ENCODE assay signal across 21 cellular contexts in the genomic region with DNA sequence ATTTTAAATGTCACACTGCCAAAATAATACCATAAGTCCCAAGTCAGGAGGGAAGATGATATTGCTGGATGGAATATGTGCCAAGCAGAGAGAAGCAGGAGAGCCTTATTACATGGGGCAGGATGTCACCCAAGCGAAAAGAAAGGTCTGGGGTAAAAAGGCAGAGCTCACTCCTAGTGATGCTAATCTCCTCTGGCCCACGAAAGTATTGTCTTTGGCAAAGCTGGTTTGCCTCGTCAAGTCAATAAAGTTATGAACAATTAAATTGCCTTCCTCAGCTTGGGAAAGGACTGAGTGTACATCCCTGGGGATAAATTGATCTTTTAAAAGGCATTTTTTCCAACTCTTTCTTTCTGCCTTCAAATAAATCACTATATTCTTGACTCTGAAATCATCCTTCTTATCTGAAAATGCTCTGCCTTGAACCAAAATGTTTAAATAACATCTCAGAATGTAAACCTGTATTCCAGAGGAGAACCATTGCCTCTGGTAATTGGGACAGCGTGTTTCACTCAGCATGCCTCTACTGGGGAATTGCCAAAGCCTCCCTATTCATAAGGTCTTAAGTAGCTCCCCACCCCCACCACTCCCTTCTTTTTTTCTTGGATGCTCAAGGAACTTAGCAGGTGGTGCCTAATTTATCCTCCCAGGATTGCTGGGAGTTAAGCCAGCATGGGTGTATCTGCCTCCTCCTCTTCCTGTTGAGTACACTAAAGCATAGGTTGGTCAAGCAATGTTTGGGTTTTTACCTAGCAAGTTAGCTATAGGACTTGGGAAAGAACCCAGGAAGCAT.
DNase-seq lines count a peak whose midpoint lies in the region; ATAC-seq, FAIRE-seq and TF ChIP-seq lines count a peak whose summit lies in the region.
"Had no signal": no experiment of that assay in that cellular context is flagged by ENCODE, and none has a peak within 500 bp of the region (broad histone marks: within the 10 kb centered on the region; RNA-seq: fewer than 3 reads in every experiment).

No MANE protein-coding gene starts in this region.

- H3K36me3 Mint-ChIP-seq in WTC11: no peaks in the 10 kb centered on the region

- peak; percentile 86 for ATAC-seq in WTC11
- ATAC-seq: T-helper 17 cell had no signal

- H3K27ac ChIP-seq in neuronal stem cell (replicated peaks; ENCODE audit: low read length): no peak overlapping the region
- H3K27ac ChIP-seq: C4-2B, KMS-11, SK-N-MC had no signal

- H3K4me2 ChIP-seq in neuronal stem cell (ENCODE audit: insufficient read depth, low read length, poor library complexity, severe bottlenecking): no peak overlapping the region
- H3K4me2 ChIP-seq: KMS-11 had no signal

- no peak overlapping the region for H2AFZ ChIP-seq in neuronal stem cell (ENCODE audit: low read length)

- no peak overlapping the region for H3K27ac Mint-ChIP-seq in WTC11
- H3K27ac Mint-ChIP-seq: T-helper 17 cell had no signal

- H2BK5ac ChIP-seq in neuronal stem cell (ENCODE audit: low read length): no peak overlapping the region

- no peaks in the 10 kb centered on the region for H3K79me1 ChIP-seq in neuronal stem cell (ENCODE audit: low read depth, low read length)

- no CpG with 5 or more reads among the region's 4 CpGs for WGBS in neuronal stem cell (ENCODE audit: extremely low coverage in 2 of 2, insufficient read length in 2 of 2, insufficient replicate concordance in 1 of 2), 2 donors

- H3K4me3 ChIP-seq in neuronal stem cell (ENCODE audit: low read length in 2 of 2): no peak overlapping the region
- H3K4me3 ChIP-seq: SK-N-MC had no signal

- peak; percentile 6 for FAIRE-seq in D721Med (lab: Jason Lieb, UNC)
- FAIRE-seq: A204.1, GM12891 had no signal

- no peak overlapping the region for H3K4ac ChIP-seq in neuronal stem cell (ENCODE audit: low read length)

- no peak for DNase-seq in D721Med (ENCODE audit: insufficient read length, low spot score)
- DNase-seq in NCI-H446 treated with DMSO at 0.1 percent for 48 hours (lab: John Stamatoyannopoulos, UW): peak; percentile 72
- DNase-seq in WTC11 (ENCODE audit: low spot score): no peak
- DNase-seq in neuronal stem cell (ENCODE audit: low spot score): peak; percentile 20
- DNase-seq in pons (ENCODE audit: low spot score): no peak
- no peak for DNase-seq in NCI-H526 treated with DMSO at 0.1 percent for 48 hours (lab: John Stamatoyannopoulos, UW)
- no peak for DNase-seq in cerebellar cortex (ENCODE audit: low spot score)
- DNase-seq: DMS79 treated with DMSO at 0.1 percent for 48 hours, IMR-90, NCI-H1092 treated with DMSO at 0.1 percent for 48 hours, NCI-H146, NCI-H2029 treated with DMSO at 0.1 percent for 48 hours, NCI-H2171 treated with DMSO at 0.1 percent for 48 hours, SHP77 treated with DMSO at 0.1 percent for 48 hours, SW 1271, T-helper 17 cell had no signal

- H3K36me3 ChIP-seq in neuronal stem cell (replicated peaks in 1 of 2; ENCODE audit: control insufficient read depth in 2 of 2, insufficient read depth in 2 of 2, low read length in 2 of 2): no peaks in the 10 kb centered on the region

- H2BK12ac ChIP-seq in neuronal stem cell (ENCODE audit: low read length): no peak overlapping the region

- H3K4me1 Mint-ChIP-seq in WTC11: peaks cover 10% of the 10 kb centered on the region
- H3K4me1 Mint-ChIP-seq: T-helper 17 cell had no signal

- no peak overlapping the region for H2BK15ac ChIP-seq in neuronal stem cell (ENCODE audit: low read length)

- no peak overlapping the region for H4K91ac ChIP-seq in neuronal stem cell (ENCODE audit: low read depth, low read length, poor library complexity)

- H3K23ac ChIP-seq in neuronal stem cell (ENCODE audit: low read depth, low read length, poor library complexity): no peak overlapping the region

- CTCF ChIA-PET in WTC11 (lab: Charles Lee): interaction anchor here (1.0 to 1.3 kb wide), 3 partner anchors 9 to 219 kb away, joined by 3 to 4 read pairs (median 4); no protein-coding TSS in a partner anchor

- POLR2A ChIA-PET in WTC11 (lab: Charles Lee): no interaction called here

- H4K8ac ChIP-seq in neuronal stem cell (ENCODE audit: low read depth, low read length): no peak overlapping the region

- no peak overlapping the region for H3K14ac ChIP-seq in neuronal stem cell (ENCODE audit: low read length)

- H3K4me3 Mint-ChIP-seq in WTC11: no peak overlapping the region
- H3K4me3 Mint-ChIP-seq: T-helper 17 cell had no signal

- no peak overlapping the region for H3K9ac ChIP-seq in neuronal stem cell (ENCODE audit: low read depth, low read length, poor library complexity)
- H3K9ac ChIP-seq: KMS-11 had no signal

- H3K9me3 Mint-ChIP-seq in WTC11: peaks cover 13% of the 10 kb centered on the region

- H3K27me3 Mint-ChIP-seq in WTC11 (ENCODE audit: low read depth): no peaks in the 10 kb centered on the region

- H3K18ac ChIP-seq in neuronal stem cell (ENCODE audit: low read length): no peak overlapping the region

- H2AK5ac ChIP-seq in neuronal stem cell (ENCODE audit: low read depth, low read length): no peak overlapping the region

- TF ChIP-seq CTCF in D721Med (IDR thresholded peaks at IDR 0.05; ENCODE audit: insufficient read depth, missing control alignments): no peak
- TF ChIP-seq CTCF in WTC11 (IDR thresholded peaks at IDR 0.05): no peak

- peaks cover 0 to 8% of the 10 kb centered on the region in 2 donors for H3K4me1 ChIP-seq in neuronal stem cell (ENCODE audit: control insufficient read depth in 2 of 2, insufficient read depth in 1 of 2, low read depth in 1 of 2, low read length in 2 of 2)

- no peaks in the 10 kb centered on the region for H3K27me3 ChIP-seq in neuronal stem cell (ENCODE audit: control insufficient read depth in 3 of 3, insufficient read depth in 3 of 3, low read depth in 1 of 3, low read length in 3 of 3)

- no peaks in the 10 kb centered on the region for H3K9me3 ChIP-seq in neuronal stem cell (replicated peaks in 1 of 2; ENCODE audit: control insufficient read depth in 2 of 2, insufficient read depth in 1 of 2, low read depth in 1 of 2, low read length in 2 of 2)

- H2BK120ac ChIP-seq in neuronal stem cell (ENCODE audit: low read depth, low read length): no peak overlapping the region

TF ChIP-seq in WTC11, 78 proteins besides CTCF, POLR2A, EP300 and RAD21:
- TF ChIP-seq SMAD4 (CRISPR knock-in tag; IDR thresholded peaks at IDR 0.05): no peak
- TF ChIP-seq ZNF396 (CRISPR knock-in tag; IDR thresholded peaks at IDR 0.05; ENCODE audit: borderline replicate concordance): no peak
- no peak for TF ChIP-seq OVOL2 (CRISPR knock-in tag; IDR thresholded peaks at IDR 0.05; ENCODE audit: borderline replicate concordance)
- TF ChIP-seq, protein P1, sequence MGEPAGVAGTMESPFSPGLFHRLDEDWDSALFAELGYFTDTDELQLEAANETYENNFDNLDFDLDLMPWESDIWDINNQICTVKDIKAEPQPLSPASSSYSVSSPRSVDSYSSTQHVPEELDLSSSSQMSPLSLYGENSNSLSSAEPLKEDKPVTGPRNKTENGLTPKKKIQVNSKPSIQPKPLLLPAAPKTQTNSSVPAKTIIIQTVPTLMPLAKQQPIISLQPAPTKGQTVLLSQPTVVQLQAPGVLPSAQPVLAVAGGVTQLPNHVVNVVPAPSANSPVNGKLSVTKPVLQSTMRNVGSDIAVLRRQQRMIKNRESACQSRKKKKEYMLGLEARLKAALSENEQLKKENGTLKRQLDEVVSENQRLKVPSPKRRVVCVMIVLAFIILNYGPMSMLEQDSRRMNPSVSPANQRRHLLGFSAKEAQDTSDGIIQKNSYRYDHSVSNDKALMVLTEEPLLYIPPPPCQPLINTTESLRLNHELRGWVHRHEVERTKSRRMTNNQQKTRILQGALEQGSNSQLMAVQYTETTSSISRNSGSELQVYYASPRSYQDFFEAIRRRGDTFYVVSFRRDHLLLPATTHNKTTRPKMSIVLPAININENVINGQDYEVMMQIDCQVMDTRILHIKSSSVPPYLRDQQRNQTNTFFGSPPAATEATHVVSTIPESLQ (CRISPR knock-in tag; IDR thresholded peaks at IDR 0.05): no peak
- no peak for TF ChIP-seq ZNF317 (CRISPR knock-in tag; IDR thresholded peaks at IDR 0.05; ENCODE audit: borderline replicate concordance, low read depth)
- TF ChIP-seq, protein P2, sequence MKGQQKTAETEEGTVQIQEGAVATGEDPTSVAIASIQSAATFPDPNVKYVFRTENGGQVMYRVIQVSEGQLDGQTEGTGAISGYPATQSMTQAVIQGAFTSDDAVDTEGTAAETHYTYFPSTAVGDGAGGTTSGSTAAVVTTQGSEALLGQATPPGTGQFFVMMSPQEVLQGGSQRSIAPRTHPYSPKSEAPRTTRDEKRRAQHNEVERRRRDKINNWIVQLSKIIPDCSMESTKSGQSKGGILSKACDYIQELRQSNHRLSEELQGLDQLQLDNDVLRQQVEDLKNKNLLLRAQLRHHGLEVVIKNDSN (CRISPR knock-in tag; IDR thresholded peaks at IDR 0.05): no peak

Comparison
In these comparisons a context has a peak if more than half of its experiments do, and no peak if none do; other contexts are left out.
1. DNase-seq: peak in NCI-H446 treated with DMSO at 0.1 percent for 48 hours (single experiment) and neuronal stem cell (single experiment); none in D721Med (single experiment), WTC11 (single experiment), pons (single experiment), NCI-H526 treated with DMSO at 0.1 percent for 48 hours (single experiment) and cerebellar cortex (single experiment).